Comparison of ENCODE assay signal across 8 cellular contexts in the genomic region with DNA sequence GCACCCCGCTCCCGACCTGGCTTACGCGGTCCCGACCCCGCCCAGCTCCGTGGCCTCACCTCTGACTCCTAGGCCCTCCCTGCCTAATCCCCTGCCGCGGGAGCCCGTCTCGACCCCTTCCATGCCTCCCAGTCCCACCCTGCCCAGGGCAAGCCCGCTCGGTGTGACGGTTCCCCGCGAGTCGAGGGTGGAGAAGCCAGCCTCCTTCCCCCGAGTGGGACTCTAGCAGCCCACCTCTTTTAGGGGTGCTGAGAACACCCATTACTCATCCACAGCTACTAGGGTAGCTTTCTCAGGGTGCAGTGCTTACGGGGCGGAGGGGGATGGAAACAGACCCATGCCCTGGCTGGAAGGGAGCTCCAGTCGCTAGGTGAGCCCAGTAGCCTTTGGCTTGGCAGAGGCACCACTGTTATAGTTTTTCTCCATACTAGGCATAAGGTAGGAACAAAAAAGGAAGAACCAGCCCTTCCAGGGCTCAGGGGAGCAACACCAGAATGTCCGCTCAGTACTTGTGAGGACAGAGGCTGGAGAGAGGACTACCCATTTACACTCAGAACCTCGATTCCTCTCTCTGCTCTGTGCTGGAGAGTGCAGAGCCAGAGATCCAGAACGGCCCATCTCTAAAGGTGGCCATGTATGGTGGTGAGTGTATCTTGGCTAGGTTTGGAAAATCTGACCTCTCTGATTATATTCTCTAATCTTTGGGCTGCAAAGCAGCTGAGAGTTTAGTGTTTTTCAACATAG. TPM values are rescaled to one million over a fixed set of nuclear protein-coding genes. Genes with fewer than 3 reads are reported as not detected.
DNase-seq lines count a peak whose midpoint lies in the region; FAIRE-seq and TF ChIP-seq lines count a peak whose summit lies in the region.

No MANE protein-coding gene starts in this region.

- no peak for TF ChIP-seq CTCF in BE2C (IDR thresholded peaks at IDR 0.05; ENCODE audit: low read depth, low read length)
- TF ChIP-seq CTCF in HFFc6 (IDR thresholded peaks at IDR 0.05) = no peak
- no peak for TF ChIP-seq CTCF in glutamatergic neuron (IDR thresholded peaks at IDR 0.05; ENCODE audit: partially characterized antibody, unreplicated experiment)
- no peak for TF ChIP-seq CTCF in osteocyte (IDR thresholded peaks at IDR 0.05)

- H3K36me3 Mint-ChIP-seq in HFFc6 (ENCODE audit: low read depth) = peaks cover 28% of the 10 kb centered on the region
- H3K36me3 Mint-ChIP-seq in glutamatergic neuron (ENCODE audit: unreplicated experiment) = peaks cover 9% of the 10 kb centered on the region
- H3K36me3 Mint-ChIP-seq in osteocyte (ENCODE audit: unreplicated experiment) = peaks cover 18% of the 10 kb centered on the region

- peak overlapping the region; percentile 79 for H3K4me3 ChIP-seq in BE2C (ENCODE audit: low read depth, low read length)

- DNase-seq in BE2C (peak; percentile 33), HFFc6 (peak; percentile 16), glutamatergic neuron (no peak), osteocyte (ENCODE audit: extremely low spot score, unreplicated experiment) (peak; percentile 86), GF-D8 (lab: John Stamatoyannopoulos, UW) (no peak), GM12892 (ENCODE audit: insufficient read length) (no peak), SW 1271 (lab: John Stamatoyannopoulos, UW) (no peak)
- peak; percentile 59 for DNase-seq in activated CD8-positive, alpha-beta memory T cell treated with anti-CD3 and anti-CD28 coated beads, Interleukin-2, amount 50 U/mL, for 4 hours

- H3K27me3 Mint-ChIP-seq in HFFc6 (ENCODE audit: insufficient read depth) = peaks cover 14% of the 10 kb centered on the region
- H3K27me3 Mint-ChIP-seq in glutamatergic neuron (ENCODE audit: unreplicated experiment) = peaks cover 25% of the 10 kb centered on the region
- no peaks in the 10 kb centered on the region for H3K27me3 Mint-ChIP-seq in osteocyte (ENCODE audit: unreplicated experiment)

- FAIRE-seq in GM12892 (lab: Jason Lieb, UNC) = no peak

- H3K27ac Mint-ChIP-seq in HFFc6 = peak overlapping the region; percentile 84
- no peak overlapping the region for H3K27ac Mint-ChIP-seq in glutamatergic neuron (ENCODE audit: unreplicated experiment)
- peak overlapping the region; percentile 79 for H3K27ac Mint-ChIP-seq in osteocyte (ENCODE audit: unreplicated experiment)

- TF ChIP-seq POLR2A in GM12892 (IDR thresholded peaks at IDR 0.05; ENCODE audit: low read depth, low read length) = no peak

- H3K9me3 Mint-ChIP-seq in HFFc6 (peaks cover 13% of the 10 kb centered on the region), glutamatergic neuron (ENCODE audit: unreplicated experiment) (peaks cover 23% of the 10 kb centered on the region), osteocyte (ENCODE audit: unreplicated experiment) (no peaks in the 10 kb centered on the region)

- H3K4me3 Mint-ChIP-seq in HFFc6 = peak overlapping the region; percentile 97
- H3K4me3 Mint-ChIP-seq in glutamatergic neuron (ENCODE audit: unreplicated experiment) = peak overlapping the region; percentile 87
- peak overlapping the region; percentile 87 for H3K4me3 Mint-ChIP-seq in osteocyte (ENCODE audit: unreplicated experiment)

- H3K36me3 ChIP-seq in BE2C = peaks cover 17% of the 10 kb centered on the region

- H3K4me1 ChIP-seq in BE2C = no peaks in the 10 kb centered on the region

- H3K9me3 ChIP-seq in BE2C = no peaks in the 10 kb centered on the region

- H3K4me1 Mint-ChIP-seq in HFFc6 (ENCODE audit: low read depth) (peaks cover 31% of the 10 kb centered on the region), glutamatergic neuron (ENCODE audit: low read depth, unreplicated experiment) (peaks cover 7% of the 10 kb centered on the region), osteocyte (ENCODE audit: unreplicated experiment) (peaks cover 17% of the 10 kb centered on the region)

- H3K27me3 ChIP-seq in BE2C = no peaks in the 10 kb centered on the region

RNA-seq across cellular contexts. Expression of a gene that starts 0.6 kb away (rescaled TPM):
- polyA plus RNA-seq in BE2C (2012; ENCODE audit: insufficient read depth, insufficient read length, low read depth) = 40.9 TPM
- total RNA-seq in HFFc6 (2021; fragmentation: NEBNext Ultra II Directional; extraction: Animal tissue kit (Norgen Biotek cat#: 25700)) = 10 to 100 TPM; 23.5 to 31.4 (median 28.6) TPM
- total RNA-seq in glutamatergic neuron (ENCODE audit: unreplicated experiment) (17.3 TPM), osteocyte (23.4 and 23.9 TPM in 2 replicates)
- polyA plus RNA-seq in GM12892 (2012; ENCODE audit: missing spikeins) = 18.1 TPM

RNA-seq across cellular contexts. Expression of a gene that starts 19.3 kb away (rescaled TPM):
- polyA plus RNA-seq in BE2C (2012; ENCODE audit: insufficient read depth, insufficient read length, low read depth) = 78.9 TPM
- 100 to 1,000 TPM; 119 to 162 (median 144) TPM for total RNA-seq in HFFc6 (2021; fragmentation: NEBNext Ultra II Directional; extraction: Animal tissue kit (Norgen Biotek cat#: 25700))
- total RNA-seq in glutamatergic neuron (ENCODE audit: unreplicated experiment) (35.8 TPM), osteocyte (116 and 118 TPM in 2 replicates)
- 31.3 TPM for polyA plus RNA-seq in GM12892 (2012; ENCODE audit: missing spikeins)

RNA-seq across cellular contexts. Expression of a gene that starts 19.4 kb away (rescaled TPM):
- 1,823 TPM for polyA plus RNA-seq in BE2C (2012; ENCODE audit: insufficient read depth, insufficient read length, low read depth)
- total RNA-seq in HFFc6 (2021; fragmentation: NEBNext Ultra II Directional; extraction: Animal tissue kit (Norgen Biotek cat#: 25700)) = 100 to 1,000 TPM; 500 to 565 (median 548) TPM
- 215 TPM for total RNA-seq in glutamatergic neuron (ENCODE audit: unreplicated experiment)
- 369 and 380 TPM in 2 replicates for total RNA-seq in osteocyte
- 443 TPM for polyA plus RNA-seq in GM12892 (2012; ENCODE audit: missing spikeins)

RNA-seq across cellular contexts. Expression of a gene that starts 26.3 kb away (rescaled TPM):
- 295 TPM for polyA plus RNA-seq in BE2C (2012; ENCODE audit: insufficient read depth, insufficient read length, low read depth)
- total RNA-seq in HFFc6 (2021; fragmentation: NEBNext Ultra II Directional; extraction: Animal tissue kit (Norgen Biotek cat#: 25700)) = 100 to 1,000 TPM; 144 to 208 (median 183) TPM
- 3.2 TPM for total RNA-seq in glutamatergic neuron (ENCODE audit: unreplicated experiment)
- total RNA-seq in osteocyte = 206 and 212 TPM in 2 replicates
- 0.17 TPM for polyA plus RNA-seq in GM12892 (2012; ENCODE audit: missing spikeins)

RNA-seq across cellular contexts. Expression of a gene that starts 34.5 kb away (rescaled TPM):
- 9.2 TPM for polyA plus RNA-seq in BE2C (2012; ENCODE audit: insufficient read depth, insufficient read length, low read depth)
- total RNA-seq in HFFc6 (2021; fragmentation: NEBNext Ultra II Directional; extraction: Animal tissue kit (Norgen Biotek cat#: 25700)) = 1 to 10 TPM; 1.0 to 1.7 (median 1.6) TPM
- total RNA-seq in glutamatergic neuron (ENCODE audit: unreplicated experiment) (5.3 TPM), osteocyte (2.0 and 2.4 TPM in 2 replicates)
- 2.6 TPM for polyA plus RNA-seq in GM12892 (2012; ENCODE audit: missing spikeins)

Comparison
In these comparisons a context has a peak if more than half of its experiments do, and no peak if none do; other contexts are left out.
1. DNase-seq: peak in BE2C (single experiment), HFFc6 (single experiment), activated CD8-positive, alpha-beta memory T cell treated with anti-CD3 and anti-CD28 coated beads, Interleukin-2, amount 50 U/mL, for 4 hours (single experiment) and osteocyte (single experiment); none in glutamatergic neuron (single experiment), GF-D8 (single experiment), GM12892 (single experiment) and SW 1271 (0 of 2).
2. Peak in every context shown above with its lines, with median percentiles within 50 percentile points of each other: H3K4me3 Mint-ChIP-seq.